13 cellular contexts compared by ENCODE assay signal in genomic region chr11:93528757-93529639, GRCh38. TPM values are rescaled to one million over a fixed set of nuclear protein-coding genes. Genes with fewer than 3 reads are reported as not detected.
DNase-seq lines count a peak whose midpoint lies in the region; ATAC-seq and TF ChIP-seq lines count a peak whose summit lies in the region.
"Had no signal": no experiment of that assay in that cellular context is flagged by ENCODE, and none has a peak within 500 bp of the region (broad histone marks: within the 10 kb centered on the region; RNA-seq: fewer than 3 reads in every experiment).

No MANE protein-coding gene starts in this region.

- TF ChIP-seq EP300 in upper lobe of left lung (IDR thresholded peaks at IDR 0.05), result no peak

- WGBS in upper lobe of left lung, 2 donors, result 40 to 55% methylated on average over 10 of the region's 10 CpGs

- CTCF ChIA-PET in activated CD8-positive, alpha-beta memory T cell treated with anti-CD3 and anti-CD28 coated beads, Interleukin-2, amount 10 ng/mL, durations not matched to agents 7 days and 5 days (lab: Charles Lee), result interaction anchor here (1.1 to 5.5 kb wide), 2 partner anchors 13 to 84 kb away, joined by 3 to 29 read pairs; no protein-coding TSS in a partner anchor

- TF ChIP-seq CTCF in chondrocyte (IDR thresholded peaks at IDR 0.05) (no peak), mucosa of descending colon (IDR thresholded peaks at IDR 0.05) (no peak), upper lobe of left lung (IDR thresholded peaks at IDR 0.05) (no peak)

- H3K27ac Mint-ChIP-seq in activated CD8-positive, alpha-beta memory T cell treated with anti-CD3 and anti-CD28 coated beads, Interleukin-2, amount 10 ng/mL, durations not matched to agents 7 days and 5 days, result peak overlapping the region; percentile 71
- peak overlapping the region; percentile 88 for H3K27ac Mint-ChIP-seq in chondrocyte (ENCODE audit: unreplicated experiment)

- no peaks in the 10 kb centered on the region for H3K9me3 Mint-ChIP-seq in activated CD8-positive, alpha-beta memory T cell treated with anti-CD3 and anti-CD28 coated beads, Interleukin-2, amount 10 ng/mL, durations not matched to agents 7 days and 5 days (ENCODE audit: low read depth)
- no peaks in the 10 kb centered on the region for H3K9me3 Mint-ChIP-seq in chondrocyte (ENCODE audit: low read depth)
- H3K9me3 Mint-ChIP-seq: effector memory CD8-positive, alpha-beta T cell; naive B cell had no signal

- H3K27me3 Mint-ChIP-seq in activated CD8-positive, alpha-beta memory T cell treated with anti-CD3 and anti-CD28 coated beads, Interleukin-2, amount 10 ng/mL, durations not matched to agents 7 days and 5 days, result no peaks in the 10 kb centered on the region
- no peaks in the 10 kb centered on the region for H3K27me3 Mint-ChIP-seq in chondrocyte (ENCODE audit: low read depth)
- H3K27me3 Mint-ChIP-seq: CD4-positive, CD25-positive, alpha-beta regulatory T cell; effector memory CD8-positive, alpha-beta T cell; naive B cell had no signal

- no peak overlapping the region for H3K4me3 Mint-ChIP-seq in activated CD8-positive, alpha-beta memory T cell treated with anti-CD3 and anti-CD28 coated beads, Interleukin-2, amount 10 ng/mL, durations not matched to agents 7 days and 5 days
- no peak overlapping the region for H3K4me3 Mint-ChIP-seq in chondrocyte (ENCODE audit: unreplicated experiment)
- H3K4me3 Mint-ChIP-seq: CD4-positive, CD25-positive, alpha-beta regulatory T cell had no signal

- intact Hi-C loops in mucosa of descending colon (cut with DNase I, micrococcal nuclease), result no loop called here

- H3K4me1 ChIP-seq in mucosa of descending colon (ENCODE audit: low read depth), result peaks cover 37% of the 10 kb centered on the region
- H3K4me1 ChIP-seq in upper lobe of left lung, result peaks cover 38 to 53% (median 42%) of the 10 kb centered on the region in 4 donors

- peaks cover 90% of the 10 kb centered on the region for H3K4me1 Mint-ChIP-seq in activated CD8-positive, alpha-beta memory T cell treated with anti-CD3 and anti-CD28 coated beads, Interleukin-2, amount 10 ng/mL, durations not matched to agents 7 days and 5 days
- H3K4me1 Mint-ChIP-seq in chondrocyte (ENCODE audit: low read depth), result peaks cover 71% of the 10 kb centered on the region

- H3K27me3 ChIP-seq in upper lobe of left lung, result no peaks in the 10 kb centered on the region

- no peak for ATAC-seq in activated CD8-positive, alpha-beta memory T cell treated with anti-CD3 and anti-CD28 coated beads, Interleukin-2, amount 10 ng/mL, durations not matched to agents 7 days and 5 days
- peak; percentile 27 for ATAC-seq in mucosa of descending colon
- ATAC-seq in upper lobe of left lung (ENCODE audit: low FRiP score in 2 of 2), result peak in 1 of 2 donors; percentile 4
- no peak for ATAC-seq in GM21360 (IDR thresholded peaks at IDR 0.05; ENCODE audit: unreplicated experiment)
- ATAC-seq: activated CD4-positive, CD25-positive, alpha-beta regulatory T cell treated with anti-CD3 and anti-CD28 coated beads, Interleukin-2, amount 50 U/mL, for 24 hours; effector memory CD8-positive, alpha-beta T cell had no signal

- H3K27ac ChIP-seq in upper lobe of left lung, result peak overlapping the region; percentile 70 to 79 (median 74)

- H3K4me3 ChIP-seq in mucosa of descending colon (no peak overlapping the region), upper lobe of left lung (no peak overlapping the region)

- peaks cover 7% of the 10 kb centered on the region for H3K36me3 Mint-ChIP-seq in activated CD8-positive, alpha-beta memory T cell treated with anti-CD3 and anti-CD28 coated beads, Interleukin-2, amount 10 ng/mL, durations not matched to agents 7 days and 5 days
- H3K36me3 Mint-ChIP-seq in chondrocyte (ENCODE audit: low read depth), result no peaks in the 10 kb centered on the region
- H3K36me3 Mint-ChIP-seq: CD4-positive, CD25-positive, alpha-beta regulatory T cell; naive B cell had no signal

- H3K36me3 ChIP-seq in mucosa of descending colon (ENCODE audit: low read depth) (no peaks in the 10 kb centered on the region), upper lobe of left lung (no peaks in the 10 kb centered on the region)

- TF ChIP-seq POLR2A in upper lobe of left lung (IDR thresholded peaks at IDR 0.05), result no peak

- DNase-seq in activated CD8-positive, alpha-beta memory T cell treated with anti-CD3 and anti-CD28 coated beads, Interleukin-2, amount 10 ng/mL, durations not matched to agents 7 days and 5 days, result no peak
- no peak for DNase-seq in activated CD8-positive, alpha-beta memory T cell treated with anti-CD3 and anti-CD28 coated beads, Interleukin-2, amount 50 U/mL, for 4 hours
- no peak for DNase-seq in chondrocyte (ENCODE audit: low spot score)
- no peak for DNase-seq in mucosa of descending colon
- DNase-seq in upper lobe of left lung, result no peak
- no peak for DNase-seq in SW480 (ENCODE audit: low spot score)
- no peak for DNase-seq in NAMALWA (ENCODE audit: low spot score)
- DNase-seq: CD4-positive, CD25-positive, alpha-beta regulatory T cell; effector memory CD8-positive, alpha-beta T cell; naive B cell; NCI-H226 had no signal

- H3K9me3 ChIP-seq in mucosa of descending colon (no peaks in the 10 kb centered on the region), upper lobe of left lung (no peaks in the 10 kb centered on the region)

RNA-seq across cellular contexts. Expression of gene SMCO4, which starts 14.2 kb away (rescaled TPM):
- 10 to 100 TPM; 37.5 to 62.6 TPM for total RNA-seq in activated CD8-positive, alpha-beta memory T cell treated with anti-CD3 and anti-CD28 coated beads, Interleukin-2, amount 10 ng/mL, durations not matched to agents 7 days and 5 days
- 21.3 to 38.6 TPM (median 24.0 TPM) in 3 replicates for total RNA-seq in chondrocyte
- 10 to 100 TPM; 37.5 to 75.4 (median 41.5) TPM for total RNA-seq in mucosa of descending colon
- total RNA-seq in upper lobe of left lung, result 10 to 100 TPM; 13.6 to 62.4 (median 42.1) TPM
